1 cellular context compared by ENCODE assay signal in the genomic region with DNA sequence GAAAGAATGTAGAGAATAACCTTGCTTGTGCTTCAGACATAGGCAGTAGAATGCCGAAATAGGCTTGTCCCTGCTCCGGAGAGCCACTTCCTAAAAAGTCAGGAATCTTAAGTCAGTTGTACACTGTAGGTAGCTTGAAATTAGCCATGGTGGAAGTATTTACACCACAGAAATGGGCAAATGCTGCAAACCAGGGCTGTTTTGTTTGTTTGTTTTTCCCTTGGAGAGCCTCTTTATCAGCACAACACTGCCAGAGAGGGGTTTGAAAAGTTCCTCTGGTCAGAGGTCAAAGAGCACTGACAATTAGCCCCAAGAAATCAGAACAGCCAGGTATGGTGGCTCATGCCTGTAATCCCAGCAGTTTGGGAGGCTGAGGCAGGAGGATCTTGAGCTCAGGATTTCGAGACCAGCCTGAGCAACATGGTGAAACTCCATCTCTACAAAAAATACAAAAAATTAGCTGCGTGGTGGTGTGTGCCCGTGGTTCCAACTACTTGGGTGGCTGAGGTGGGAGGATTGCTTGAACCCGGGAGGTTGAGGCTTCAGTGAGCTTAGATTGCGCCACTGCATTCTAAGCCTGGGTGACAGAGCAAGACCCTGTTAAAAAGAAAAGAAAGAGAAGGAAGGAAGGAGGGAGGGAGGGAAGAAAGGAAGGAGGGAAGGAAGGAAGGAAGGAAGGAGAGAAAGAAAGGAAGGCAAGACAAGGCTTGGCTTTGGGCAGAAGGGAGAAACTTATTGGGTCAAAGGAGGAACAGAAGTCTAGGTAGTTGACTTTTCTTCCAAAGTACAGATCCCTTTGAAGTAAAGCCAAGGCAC.
A peak's percentile ranks its signal among the peaks of the same experiment; 100 is the strongest.
TF ChIP-seq lines count a peak whose summit lies in the region.

No MANE protein-coding gene starts in this region.

TF ChIP-seq in K562, 482 proteins besides CTCF, POLR2A, EP300 and RAD21 (continued from another document and continues in another):
- TF ChIP-seq RERE (CRISPR knock-in tag; IDR thresholded peaks at IDR 0.05; ENCODE audit: borderline replicate concordance) (no peak), ELF2 (CRISPR knock-in tag; IDR thresholded peaks at IDR 0.05) (no peak), KDM5B (IDR thresholded peaks at IDR 0.05; ENCODE audit: insufficient replicate concordance, low read depth, low read length) (no peak), MLLT1 (IDR thresholded peaks at IDR 0.05) (peak in 1 of 2 experiments; percentile 95; a peak in 2 of 4 replicates), CHCHD3 (CRISPR knock-in tag; IDR thresholded peaks at IDR 0.05) (no peak), TCF3 (CRISPR knock-in tag; IDR thresholded peaks at IDR 0.05) (no peak), TCF15 (CRISPR knock-in tag; IDR thresholded peaks at IDR 0.05) (no peak), PHB2 (IDR thresholded peaks at IDR 0.05; ENCODE audit: low read depth) (no peak), ZNF445 (CRISPR knock-in tag; IDR thresholded peaks at IDR 0.05; ENCODE audit: low read depth) (no peak), CEBPZ (IDR thresholded peaks at IDR 0.05; ENCODE audit: borderline replicate concordance, low read depth, low read length) (no peak), CEBPG (CRISPR knock-in tag; IDR thresholded peaks at IDR 0.05) (no peak), CEBPG (tag; conservative IDR thresholded peaks at IDR 0.05 in 1 of 2, IDR thresholded peaks at IDR 0.05 in 1 of 2) (no peak), ZMIZ1 (IDR thresholded peaks at IDR 0.05; ENCODE audit: low read depth in 2 of 2, low read length in 2 of 2) (0 out of 4 replicates have a peak, but pooled peaks of 1 of the 2 experiments have one; percentile 60), SRSF7 (optimal IDR thresholded peaks at IDR 0.05; ENCODE audit: low read depth, low read length) (no peak), ZNF778 (CRISPR knock-in tag; IDR thresholded peaks at IDR 0.05) (no peak), NR3C1 (CRISPR knock-in tag; IDR thresholded peaks at IDR 0.05) (no peak), ZNF184 (CRISPR knock-in tag; IDR thresholded peaks at IDR 0.05) (no peak), HSF4 (CRISPR knock-in tag; IDR thresholded peaks at IDR 0.05; ENCODE audit: borderline replicate concordance) (no peak), ETV5 (CRISPR knock-in tag; IDR thresholded peaks at IDR 0.05; ENCODE audit: low read depth) (no peak), STAG1 (CRISPR knock-in tag; IDR thresholded peaks at IDR 0.05; ENCODE audit: borderline replicate concordance) (no peak)
- TF ChIP-seq, protein P1, sequence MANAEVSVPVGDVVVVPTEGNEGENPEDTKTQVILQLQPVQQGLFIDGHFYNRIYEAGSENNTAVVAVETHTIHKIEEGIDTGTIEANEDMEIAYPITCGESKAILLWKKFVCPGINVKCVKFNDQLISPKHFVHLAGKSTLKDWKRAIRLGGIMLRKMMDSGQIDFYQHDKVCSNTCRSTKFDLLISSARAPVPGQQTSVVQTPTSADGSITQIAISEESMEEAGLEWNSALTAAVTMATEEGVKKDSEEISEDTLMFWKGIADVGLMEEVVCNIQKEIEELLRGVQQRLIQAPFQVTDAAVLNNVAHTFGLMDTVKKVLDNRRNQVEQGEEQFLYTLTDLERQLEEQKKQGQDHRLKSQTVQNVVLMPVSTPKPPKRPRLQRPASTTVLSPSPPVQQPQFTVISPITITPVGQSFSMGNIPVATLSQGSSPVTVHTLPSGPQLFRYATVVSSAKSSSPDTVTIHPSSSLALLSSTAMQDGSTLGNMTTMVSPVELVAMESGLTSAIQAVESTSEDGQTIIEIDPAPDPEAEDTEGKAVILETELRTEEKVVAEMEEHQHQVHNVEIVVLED (CRISPR knock-in tag; IDR thresholded peaks at IDR 0.05) = no peak
- TF ChIP-seq, protein P2, sequence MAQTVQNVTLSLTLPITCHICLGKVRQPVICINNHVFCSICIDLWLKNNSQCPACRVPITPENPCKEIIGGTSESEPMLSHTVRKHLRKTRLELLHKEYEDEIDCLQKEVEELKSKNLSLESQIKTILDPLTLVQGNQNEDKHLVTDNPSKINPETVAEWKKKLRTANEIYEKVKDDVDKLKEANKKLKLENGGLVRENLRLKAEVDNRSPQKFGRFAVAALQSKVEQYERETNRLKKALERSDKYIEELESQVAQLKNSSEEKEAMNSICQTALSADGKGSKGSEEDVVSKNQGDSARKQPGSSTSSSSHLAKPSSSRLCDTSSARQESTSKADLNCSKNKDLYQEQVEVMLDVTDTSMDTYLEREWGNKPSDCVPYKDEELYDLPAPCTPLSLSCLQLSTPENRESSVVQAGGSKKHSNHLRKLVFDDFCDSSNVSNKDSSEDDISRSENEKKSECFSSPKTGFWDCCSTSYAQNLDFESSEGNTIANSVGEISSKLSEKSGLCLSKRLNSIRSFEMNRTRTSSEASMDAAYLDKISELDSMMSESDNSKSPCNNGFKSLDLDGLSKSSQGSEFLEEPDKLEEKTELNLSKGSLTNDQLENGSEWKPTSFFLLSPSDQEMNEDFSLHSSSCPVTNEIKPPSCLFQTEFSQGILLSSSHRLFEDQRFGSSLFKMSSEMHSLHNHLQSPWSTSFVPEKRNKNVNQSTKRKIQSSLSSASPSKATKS (CRISPR knock-in tag; IDR thresholded peaks at IDR 0.05) = no peak
- TF ChIP-seq, protein P3, sequence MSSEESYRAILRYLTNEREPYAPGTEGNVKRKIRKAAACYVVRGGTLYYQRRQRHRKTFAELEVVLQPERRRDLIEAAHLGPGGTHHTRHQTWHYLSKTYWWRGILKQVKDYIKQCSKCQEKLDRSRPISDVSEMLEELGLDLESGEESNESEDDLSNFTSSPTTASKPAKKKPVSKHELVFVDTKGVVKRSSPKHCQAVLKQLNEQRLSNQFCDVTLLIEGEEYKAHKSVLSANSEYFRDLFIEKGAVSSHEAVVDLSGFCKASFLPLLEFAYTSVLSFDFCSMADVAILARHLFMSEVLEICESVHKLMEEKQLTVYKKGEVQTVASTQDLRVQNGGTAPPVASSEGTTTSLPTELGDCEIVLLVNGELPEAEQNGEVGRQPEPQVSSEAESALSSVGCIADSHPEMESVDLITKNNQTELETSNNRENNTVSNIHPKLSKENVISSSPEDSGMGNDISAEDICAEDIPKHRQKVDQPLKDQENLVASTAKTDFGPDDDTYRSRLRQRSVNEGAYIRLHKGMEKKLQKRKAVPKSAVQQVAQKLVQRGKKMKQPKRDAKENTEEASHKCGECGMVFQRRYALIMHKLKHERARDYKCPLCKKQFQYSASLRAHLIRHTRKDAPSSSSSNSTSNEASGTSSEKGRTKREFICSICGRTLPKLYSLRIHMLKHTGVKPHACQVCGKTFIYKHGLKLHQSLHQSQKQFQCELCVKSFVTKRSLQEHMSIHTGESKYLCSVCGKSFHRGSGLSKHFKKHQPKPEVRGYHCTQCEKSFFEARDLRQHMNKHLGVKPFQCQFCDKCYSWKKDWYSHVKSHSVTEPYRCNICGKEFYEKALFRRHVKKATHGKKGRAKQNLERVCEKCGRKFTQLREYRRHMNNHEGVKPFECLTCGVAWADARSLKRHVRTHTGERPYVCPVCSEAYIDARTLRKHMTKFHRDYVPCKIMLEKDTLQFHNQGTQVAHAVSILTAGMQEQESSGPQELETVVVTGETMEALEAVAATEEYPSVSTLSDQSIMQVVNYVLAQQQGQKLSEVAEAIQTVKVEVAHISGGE (CRISPR knock-in tag; IDR thresholded peaks at IDR 0.05) = peak in 1 of 3 experiments; percentile 51; a peak in 2 of 6 replicates
